In the genomic region with DNA sequence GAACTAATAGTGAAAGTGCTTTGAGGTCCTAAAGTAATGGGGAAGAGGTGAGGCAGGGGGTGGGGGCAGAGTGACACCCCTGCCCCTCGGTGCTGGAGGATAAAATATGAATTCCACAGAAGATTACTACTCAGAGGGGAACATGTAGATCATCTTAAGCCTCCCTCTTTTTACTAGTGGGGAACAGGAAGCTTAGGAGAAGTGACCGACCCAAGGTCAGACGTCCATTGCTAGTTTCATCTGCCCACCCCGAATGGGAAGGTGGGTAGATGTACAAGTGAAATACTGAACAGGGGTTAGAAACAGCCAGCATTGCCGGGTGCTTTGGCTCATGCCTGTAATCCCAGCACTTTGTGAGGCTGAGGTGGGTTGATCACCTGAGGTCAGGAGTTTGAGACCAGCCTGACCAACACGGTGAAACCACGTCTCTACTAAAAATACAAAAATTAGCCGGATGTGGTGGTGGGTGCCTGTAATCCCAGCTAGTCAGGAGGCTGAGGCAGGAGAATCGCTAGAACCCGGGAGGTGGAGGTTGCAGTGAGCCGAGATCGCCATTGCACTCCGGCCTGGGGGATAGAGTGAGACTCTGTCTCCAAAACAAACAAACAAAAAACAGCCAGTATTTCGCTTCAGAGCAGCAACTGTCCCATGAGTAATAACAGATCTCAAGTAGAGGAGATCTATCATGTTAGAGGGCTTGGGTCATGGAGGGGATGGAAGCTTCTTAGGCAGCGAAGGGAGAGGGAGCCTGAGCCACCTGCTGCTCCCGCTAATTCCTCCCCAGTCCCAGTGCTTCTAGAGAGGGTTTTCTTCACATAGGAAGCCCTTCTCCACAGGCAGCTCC, we compare ENCODE assay signal across 1 cellular context.
A peak's percentile ranks its signal among the peaks of the same experiment; 100 is the strongest.
TF ChIP-seq lines count a peak whose summit lies in the region.

No MANE protein-coding gene starts in this region.

TF ChIP-seq in K562, 482 proteins besides CTCF, POLR2A, EP300 and RAD21:
- TF ChIP-seq, protein P1, sequence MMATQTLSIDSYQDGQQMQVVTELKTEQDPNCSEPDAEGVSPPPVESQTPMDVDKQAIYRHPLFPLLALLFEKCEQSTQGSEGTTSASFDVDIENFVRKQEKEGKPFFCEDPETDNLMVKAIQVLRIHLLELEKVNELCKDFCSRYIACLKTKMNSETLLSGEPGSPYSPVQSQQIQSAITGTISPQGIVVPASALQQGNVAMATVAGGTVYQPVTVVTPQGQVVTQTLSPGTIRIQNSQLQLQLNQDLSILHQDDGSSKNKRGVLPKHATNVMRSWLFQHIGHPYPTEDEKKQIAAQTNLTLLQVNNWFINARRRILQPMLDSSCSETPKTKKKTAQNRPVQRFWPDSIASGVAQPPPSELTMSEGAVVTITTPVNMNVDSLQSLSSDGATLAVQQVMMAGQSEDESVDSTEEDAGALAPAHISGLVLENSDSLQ (IDR thresholded peaks at IDR 0.05) = 0 out of 2 replicates have a peak, but pooled peaks have one; percentile 7
- TF ChIP-seq PYGO2 (tag; IDR thresholded peaks at IDR 0.05) (no peak), TAF7 (tag; IDR thresholded peaks at IDR 0.05) (0 out of 2 replicates have a peak, but pooled peaks have one; percentile 11), DMBX1 (CRISPR knock-in tag; IDR thresholded peaks at IDR 0.05; ENCODE audit: borderline replicate concordance) (0 out of 2 replicates have a peak, but pooled peaks have one; percentile 48), BACH1 (tag; IDR thresholded peaks at IDR 0.05) (no peak), SMARCC2 (IDR thresholded peaks at IDR 0.05; ENCODE audit: low read depth) (no peak), ZFX (CRISPR knock-in tag; IDR thresholded peaks at IDR 0.05) (no peak), ZNF407 (IDR thresholded peaks at IDR 0.05; ENCODE audit: low read depth) (0 out of 2 replicates have a peak, but pooled peaks have one; percentile 19), ESRRA (IDR thresholded peaks at IDR 0.05; ENCODE audit: borderline replicate concordance, low read depth) (peak; percentile 1; the same call in 1 of the 2 replicates), ZNF175 (CRISPR knock-in tag; IDR thresholded peaks at IDR 0.05; ENCODE audit: low read depth) (0 out of 2 replicates have a peak, but pooled peaks have one; percentile 75), ZNF584 (CRISPR knock-in tag; IDR thresholded peaks at IDR 0.05; ENCODE audit: low read depth) (peak; percentile 63; the same call in 1 of the 2 replicates), BCOR (IDR thresholded peaks at IDR 0.05) (0 out of 2 replicates have a peak, but pooled peaks have one; percentile 3), ZNF592 (IDR thresholded peaks at IDR 0.05) (0 out of 2 replicates have a peak, but pooled peaks have one; percentile 27), FOSL1 (tag; conservative IDR thresholded peaks at IDR 0.05) (peak; percentile 77), USF2 (CRISPR knock-in tag; IDR thresholded peaks at IDR 0.05) (no peak), PCBP1 (IDR thresholded peaks at IDR 0.05; ENCODE audit: low read depth, low read length, poor library complexity, severe bottlenecking) (no peak)
- TF ChIP-seq, protein P2, sequence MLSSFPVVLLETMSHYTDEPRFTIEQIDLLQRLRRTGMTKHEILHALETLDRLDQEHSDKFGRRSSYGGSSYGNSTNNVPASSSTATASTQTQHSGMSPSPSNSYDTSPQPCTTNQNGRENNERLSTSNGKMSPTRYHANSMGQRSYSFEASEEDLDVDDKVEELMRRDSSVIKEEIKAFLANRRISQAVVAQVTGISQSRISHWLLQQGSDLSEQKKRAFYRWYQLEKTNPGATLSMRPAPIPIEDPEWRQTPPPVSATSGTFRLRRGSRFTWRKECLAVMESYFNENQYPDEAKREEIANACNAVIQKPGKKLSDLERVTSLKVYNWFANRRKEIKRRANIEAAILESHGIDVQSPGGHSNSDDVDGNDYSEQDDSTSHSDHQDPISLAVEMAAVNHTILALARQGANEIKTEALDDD (IDR thresholded peaks at IDR 0.05) = 0 out of 2 replicates have a peak, but pooled peaks have one; percentile 0
- TF ChIP-seq, protein P3, sequence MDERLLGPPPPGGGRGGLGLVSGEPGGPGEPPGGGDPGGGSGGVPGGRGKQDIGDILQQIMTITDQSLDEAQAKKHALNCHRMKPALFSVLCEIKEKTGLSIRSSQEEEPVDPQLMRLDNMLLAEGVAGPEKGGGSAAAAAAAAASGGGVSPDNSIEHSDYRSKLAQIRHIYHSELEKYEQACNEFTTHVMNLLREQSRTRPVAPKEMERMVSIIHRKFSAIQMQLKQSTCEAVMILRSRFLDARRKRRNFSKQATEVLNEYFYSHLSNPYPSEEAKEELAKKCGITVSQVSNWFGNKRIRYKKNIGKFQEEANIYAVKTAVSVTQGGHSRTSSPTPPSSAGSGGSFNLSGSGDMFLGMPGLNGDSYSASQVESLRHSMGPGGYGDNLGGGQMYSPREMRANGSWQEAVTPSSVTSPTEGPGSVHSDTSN (CRISPR knock-in tag; IDR thresholded peaks at IDR 0.05; ENCODE audit: low read depth) = no peak
- TF ChIP-seq, protein P3 (tag; conservative IDR thresholded peaks at IDR 0.05; ENCODE audit: low read depth) = no peak
- TF ChIP-seq, protein P4, sequence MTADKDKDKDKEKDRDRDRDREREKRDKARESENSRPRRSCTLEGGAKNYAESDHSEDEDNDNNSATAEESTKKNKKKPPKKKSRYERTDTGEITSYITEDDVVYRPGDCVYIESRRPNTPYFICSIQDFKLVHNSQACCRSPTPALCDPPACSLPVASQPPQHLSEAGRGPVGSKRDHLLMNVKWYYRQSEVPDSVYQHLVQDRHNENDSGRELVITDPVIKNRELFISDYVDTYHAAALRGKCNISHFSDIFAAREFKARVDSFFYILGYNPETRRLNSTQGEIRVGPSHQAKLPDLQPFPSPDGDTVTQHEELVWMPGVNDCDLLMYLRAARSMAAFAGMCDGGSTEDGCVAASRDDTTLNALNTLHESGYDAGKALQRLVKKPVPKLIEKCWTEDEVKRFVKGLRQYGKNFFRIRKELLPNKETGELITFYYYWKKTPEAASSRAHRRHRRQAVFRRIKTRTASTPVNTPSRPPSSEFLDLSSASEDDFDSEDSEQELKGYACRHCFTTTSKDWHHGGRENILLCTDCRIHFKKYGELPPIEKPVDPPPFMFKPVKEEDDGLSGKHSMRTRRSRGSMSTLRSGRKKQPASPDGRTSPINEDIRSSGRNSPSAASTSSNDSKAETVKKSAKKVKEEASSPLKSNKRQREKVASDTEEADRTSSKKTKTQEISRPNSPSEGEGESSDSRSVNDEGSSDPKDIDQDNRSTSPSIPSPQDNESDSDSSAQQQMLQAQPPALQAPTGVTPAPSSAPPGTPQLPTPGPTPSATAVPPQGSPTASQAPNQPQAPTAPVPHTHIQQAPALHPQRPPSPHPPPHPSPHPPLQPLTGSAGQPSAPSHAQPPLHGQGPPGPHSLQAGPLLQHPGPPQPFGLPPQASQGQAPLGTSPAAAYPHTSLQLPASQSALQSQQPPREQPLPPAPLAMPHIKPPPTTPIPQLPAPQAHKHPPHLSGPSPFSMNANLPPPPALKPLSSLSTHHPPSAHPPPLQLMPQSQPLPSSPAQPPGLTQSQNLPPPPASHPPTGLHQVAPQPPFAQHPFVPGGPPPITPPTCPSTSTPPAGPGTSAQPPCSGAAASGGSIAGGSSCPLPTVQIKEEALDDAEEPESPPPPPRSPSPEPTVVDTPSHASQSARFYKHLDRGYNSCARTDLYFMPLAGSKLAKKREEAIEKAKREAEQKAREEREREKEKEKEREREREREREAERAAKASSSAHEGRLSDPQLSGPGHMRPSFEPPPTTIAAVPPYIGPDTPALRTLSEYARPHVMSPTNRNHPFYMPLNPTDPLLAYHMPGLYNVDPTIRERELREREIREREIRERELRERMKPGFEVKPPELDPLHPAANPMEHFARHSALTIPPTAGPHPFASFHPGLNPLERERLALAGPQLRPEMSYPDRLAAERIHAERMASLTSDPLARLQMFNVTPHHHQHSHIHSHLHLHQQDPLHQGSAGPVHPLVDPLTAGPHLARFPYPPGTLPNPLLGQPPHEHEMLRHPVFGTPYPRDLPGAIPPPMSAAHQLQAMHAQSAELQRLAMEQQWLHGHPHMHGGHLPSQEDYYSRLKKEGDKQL (CRISPR knock-in tag; IDR thresholded peaks at IDR 0.05; ENCODE audit: borderline replicate concordance) = no peak
